In genomic region chr2:9160732-9161131, GRCh38 we compare ENCODE assay signal across 16 cellular contexts.
"Had no signal": no experiment of that assay in that cellular context is flagged by ENCODE, and none has a peak within 500 bp of the region (broad histone marks: within the 10 kb centered on the region; RNA-seq: fewer than 3 reads in every experiment).

No MANE protein-coding gene starts in this region.

- H3K4me3 Mint-ChIP-seq: activated CD4-positive, alpha-beta memory T cell treated with anti-CD3 and anti-CD28 coated beads for 36 hours; activated naive CD8-positive, alpha-beta T cell treated with anti-CD3 and anti-CD28 coated beads for 36 hours; activated T-cell treated with anti-CD3 and anti-CD28 coated beads, Interleukin-2, amount 50 U/mL, for 4 hours; mesothelial cell of epicardium; neural crest cell had no signal

- H3K27ac Mint-ChIP-seq: activated CD4-positive, alpha-beta memory T cell treated with anti-CD3 and anti-CD28 coated beads for 36 hours; activated naive CD8-positive, alpha-beta T cell treated with anti-CD3 and anti-CD28 coated beads for 36 hours; mesothelial cell of epicardium had no signal

- H3K4me1 ChIP-seq: gastrocnemius medialis, pancreas had no signal

- ATAC-seq: activated T-cell treated with anti-CD3 and anti-CD28 coated beads, Interleukin-2, amount 50 U/mL, for 4 hours; gastrocnemius medialis; heart right ventricle; pancreas had no signal

- H3K27me3 ChIP-seq: brain microvascular endothelial cell, gastrocnemius medialis, heart right ventricle, pancreas, vagina had no signal

- H3K4me1 Mint-ChIP-seq: activated naive CD8-positive, alpha-beta T cell treated with anti-CD3 and anti-CD28 coated beads for 36 hours; mesothelial cell of epicardium had no signal

- H3K27ac ChIP-seq: brain microvascular endothelial cell, epithelial cell of prostate, gastrocnemius medialis, heart right ventricle, pancreas, vagina had no signal

- DNase-seq: activated CD4-positive, alpha-beta memory T cell treated with anti-CD3 and anti-CD28 coated beads for 36 hours; activated CD4-positive, alpha-beta T cell treated with anti-CD3 and anti-CD28 coated beads for 1 hour; activated gamma-delta T cell treated with Interleukin-2 at 50 U/mL for 16 hours; activated naive CD8-positive, alpha-beta T cell treated with anti-CD3 and anti-CD28 coated beads for 36 hours; activated T-cell treated with anti-CD3 and anti-CD28 coated beads, Interleukin-2, amount 50 U/mL, for 4 hours; brain microvascular endothelial cell; effector memory CD4-positive, alpha-beta T cell; gastrocnemius medialis; heart right ventricle; kidney glomerular epithelial cell; pancreas; retina had no signal

- H3K4me3 ChIP-seq: gastrocnemius medialis, heart right ventricle, pancreas, vagina had no signal

- H3K36me3 Mint-ChIP-seq: activated CD4-positive, alpha-beta memory T cell treated with anti-CD3 and anti-CD28 coated beads for 36 hours; activated naive CD8-positive, alpha-beta T cell treated with anti-CD3 and anti-CD28 coated beads for 36 hours; mesothelial cell of epicardium had no signal

- H3K36me3 ChIP-seq: brain microvascular endothelial cell, gastrocnemius medialis, heart right ventricle, pancreas, vagina had no signal

- H3K9me3 Mint-ChIP-seq: activated CD4-positive, alpha-beta memory T cell treated with anti-CD3 and anti-CD28 coated beads for 36 hours; activated naive CD8-positive, alpha-beta T cell treated with anti-CD3 and anti-CD28 coated beads for 36 hours; activated T-cell treated with anti-CD3 and anti-CD28 coated beads, Interleukin-2, amount 50 U/mL, for 4 hours; mesothelial cell of epicardium had no signal

- H3K9me3 ChIP-seq: gastrocnemius medialis, heart right ventricle, pancreas, vagina had no signal
